Comparison of ENCODE assay signal across 22 cellular contexts in the genomic region with DNA sequence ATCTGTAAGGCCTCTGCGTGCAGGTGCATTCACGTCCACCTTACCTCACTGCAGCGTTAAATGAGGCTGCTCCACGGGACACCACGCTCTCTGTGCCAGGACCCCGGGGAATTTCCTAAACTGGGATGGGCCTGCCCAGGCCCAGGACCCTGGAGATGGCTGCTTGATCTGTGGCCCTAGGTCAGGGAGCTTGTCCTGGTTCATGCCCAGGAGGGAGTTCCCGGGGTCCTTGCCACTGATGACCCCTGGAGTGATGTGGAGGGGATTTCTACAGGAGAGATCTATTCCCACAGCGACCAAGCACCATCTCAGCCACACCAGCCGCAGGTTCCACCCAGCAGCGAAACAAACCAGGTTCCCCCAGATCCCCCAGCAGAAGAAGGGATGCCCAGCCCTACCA. TPM values are rescaled to one million over a fixed set of nuclear protein-coding genes. Genes with fewer than 3 reads are reported as not detected.
A peak's percentile ranks its signal among the peaks of the same experiment; 100 is the strongest.
DNase-seq lines count a peak whose midpoint lies in the region; ATAC-seq and TF ChIP-seq lines count a peak whose summit lies in the region.
"Had no signal": no experiment of that assay in that cellular context is flagged by ENCODE, and none has a peak within 500 bp of the region (broad histone marks: within the 10 kb centered on the region; RNA-seq: fewer than 3 reads in every experiment).

No MANE protein-coding gene starts in this region.

- H3K4me3 ChIP-seq in BLaER1 treated with 17β-estradiol and CSF1 and Interleukin-3, amounts not matched to agents 10 nM and 100 nM, result no peak overlapping the region
- H3K4me3 ChIP-seq in coronary artery, result no peak overlapping the region
- no peak overlapping the region for H3K4me3 ChIP-seq in uterus
- H3K4me3 ChIP-seq: A549, GM12878, GM23338, HAP-1 had no signal

- intact Hi-C loops in uterus (cut with DNase I; ENCODE audit: low total_unique reads), result no loop called here
- intact Hi-C loops in left cardiac atrium (cut with DNase I), result no loop called here

- ATAC-seq in left lobe of liver (no peak), left cardiac atrium (no peak), GM18498 (IDR thresholded peaks at IDR 0.05; ENCODE audit: unreplicated experiment) (no peak)
- ATAC-seq: A549; CD8-positive, alpha-beta T cell; GM12878; GM23338 had no signal

- peak overlapping the region in 10 of 11 experiments; percentile 6 to 83 (median 62); a peak in 16 of 22 replicates for H3K4me2 ChIP-seq in BLaER1 treated with 17β-estradiol and CSF1 and Interleukin-3, amounts not matched to agents 10 nM and 100 nM
- H3K4me2 ChIP-seq: A549, GM23338 had no signal

- H3K9me3 ChIP-seq in BLaER1 treated with 17β-estradiol and CSF1 and Interleukin-3, amounts not matched to agents 10 nM and 100 nM (replicated peaks in 1 of 11), result peaks cover 0 to 6% (median 0%) of the 10 kb centered on the region in 11 experiments; a peak in 3 of 22 replicates
- H3K9me3 ChIP-seq in uterus, result no peaks in the 10 kb centered on the region
- H3K9me3 ChIP-seq: A549, BE2C, Caco-2, HAP-1 had no signal

- H4K20me1 ChIP-seq in BLaER1 treated with 17β-estradiol and CSF1 and Interleukin-3, amounts not matched to agents 10 nM and 100 nM, result no peaks in the 10 kb centered on the region

- TF ChIP-seq CTCF in coronary artery (IDR thresholded peaks at IDR 0.05) (no peak), uterus (IDR thresholded peaks at IDR 0.05) (no peak)

- H3K9ac ChIP-seq in BLaER1 treated with 17β-estradiol and CSF1 and Interleukin-3, amounts not matched to agents 10 nM and 100 nM, result no peak overlapping the region

- no peaks in the 10 kb centered on the region for H3K36me3 ChIP-seq in BLaER1 treated with 17β-estradiol and CSF1 and Interleukin-3, amounts not matched to agents 10 nM and 100 nM
- no peaks in the 10 kb centered on the region for H3K36me3 ChIP-seq in uterus
- H3K36me3 ChIP-seq: BE2C, HAP-1 had no signal

- 0 out of 22 replicates have a peak, but pooled peaks cover 0 to 6% (median 0%) of the 10 kb centered on the region in 11 experiments for H3K27me3 ChIP-seq in BLaER1 treated with 17β-estradiol and CSF1 and Interleukin-3, amounts not matched to agents 10 nM and 100 nM
- peaks cover 0 to 1% of the 10 kb centered on the region in 2 donors for H3K27me3 ChIP-seq in uterus

- DNase-seq in coronary artery (ENCODE audit: low spot score), result peak; percentile 68
- peak; percentile 27 for DNase-seq in left lobe of liver (ENCODE audit: low spot score)
- no peak for DNase-seq in uterus
- DNase-seq in left cardiac atrium, result no peak
- DNase-seq: 8988T; ACHN; AML-193; BE2C; Caco-2; CD4-positive, CD25-positive, alpha-beta regulatory T cell; CD8-positive, alpha-beta T cell; DMS 273 treated with DMSO at 0.1 percent for 48 hours; DMS79; EL; GDM1 had no signal

- peaks cover 11 to 51% (median 44%) of the 10 kb centered on the region in 10 experiments for H3K4me1 ChIP-seq in BLaER1 treated with 17β-estradiol and CSF1 and Interleukin-3, amounts not matched to agents 10 nM and 100 nM
- no peaks in the 10 kb centered on the region for H3K4me1 ChIP-seq in uterus
- H3K4me1 ChIP-seq: A549, BE2C, Caco-2, HAP-1 had no signal

- no peak overlapping the region for H3K27ac ChIP-seq in BLaER1 treated with 17β-estradiol and CSF1 and Interleukin-3, amounts not matched to agents 10 nM and 100 nM
- H3K27ac ChIP-seq in coronary artery (no peak overlapping the region), uterus (no peak overlapping the region)
- H3K27ac ChIP-seq: A549, C4-2B had no signal

- TF ChIP-seq POLR2A in uterus (IDR thresholded peaks at IDR 0.05), result no peak

RNA-seq across cellular contexts. Expression of a gene that starts 3.5 kb away (rescaled TPM):
- total RNA-seq in left lobe of liver (not detected), uterus (not detected), left cardiac atrium (not detected)
- total RNA-seq: Caco-2; CD4-positive, CD25-positive, alpha-beta regulatory T cell; CD8-positive, alpha-beta T cell; GM12878; GM23338 had no signal

RNA-seq across cellular contexts. Expression of a gene that starts 19.9 kb away (rescaled TPM):
- total RNA-seq in left lobe of liver (not detected), uterus (not detected), left cardiac atrium (not detected)
- total RNA-seq: Caco-2; CD4-positive, CD25-positive, alpha-beta regulatory T cell; CD8-positive, alpha-beta T cell; GM12878; GM23338 had no signal

Comparison
In these comparisons a context has a peak if more than half of its experiments do, and no peak if none do; other contexts are left out.
1. DNase-seq: peak in coronary artery (single experiment) and left lobe of liver (single experiment); none in uterus (0 of 2) and left cardiac atrium (single experiment).